1 cellular context compared by ENCODE assay signal in genomic region chr2:83067947-83068346, GRCh38.
TF ChIP-seq lines count a peak whose summit lies in the region.

No MANE protein-coding gene starts in this region.

TF ChIP-seq in HepG2, 621 proteins besides CTCF, POLR2A, EP300 and RAD21 (continued from another document and continues in another):
- TF ChIP-seq ARID4A (CRISPR knock-in tag; IDR thresholded peaks at IDR 0.05; ENCODE audit: borderline replicate concordance) (no peak), ISL2 (CRISPR knock-in tag; IDR thresholded peaks at IDR 0.05) (peak; percentile 85), PRDM4 (CRISPR knock-in tag; IDR thresholded peaks at IDR 0.05; ENCODE audit: borderline replicate concordance) (no peak), ZNF703 (CRISPR knock-in tag; IDR thresholded peaks at IDR 0.05; ENCODE audit: borderline replicate concordance) (no peak), BCL6 (CRISPR knock-in tag; IDR thresholded peaks at IDR 0.05) (0 out of 2 replicates have a peak, but pooled peaks have one; percentile 29), ZNF430 (CRISPR knock-in tag; IDR thresholded peaks at IDR 0.05) (no peak), NCOA2 (CRISPR knock-in tag; IDR thresholded peaks at IDR 0.05) (peak; percentile 22; the same call in 1 of the 2 replicates), ELF1 (CRISPR knock-in tag; IDR thresholded peaks at IDR 0.05) (no peak), ZNF44 (CRISPR knock-in tag; IDR thresholded peaks at IDR 0.05) (no peak), FOXP4 (CRISPR knock-in tag; IDR thresholded peaks at IDR 0.05) (peak; percentile 29; the same call in 1 of the 2 replicates), E2F5 (CRISPR knock-in tag; conservative IDR thresholded peaks at IDR 0.05) (no peak), KDM6A (CRISPR knock-in tag; IDR thresholded peaks at IDR 0.05; ENCODE audit: low read depth) (peak; percentile 31; the same call in 1 of the 2 replicates), ZGPAT (CRISPR knock-in tag; IDR thresholded peaks at IDR 0.05) (0 out of 2 replicates have a peak, but pooled peaks have one; percentile 30), AKAP8 (CRISPR knock-in tag; IDR thresholded peaks at IDR 0.05) (no peak), NFIC (IDR thresholded peaks at IDR 0.05; ENCODE audit: low read length) (peak; percentile 40; the same call in 1 of the 2 replicates), HOMEZ (CRISPR knock-in tag; IDR thresholded peaks at IDR 0.05; ENCODE audit: low read depth) (peak; percentile 74), ZNF142 (CRISPR knock-in tag; IDR thresholded peaks at IDR 0.05) (no peak), MAZ (IDR thresholded peaks at IDR 0.05; ENCODE audit: borderline replicate concordance, low read depth, low read length) (no peak), MAZ (CRISPR knock-in tag; IDR thresholded peaks at IDR 0.05; ENCODE audit: low read depth) (no peak), ATF3 (CRISPR knock-in tag; IDR thresholded peaks at IDR 0.05) (no peak), SRSF1 (optimal IDR thresholded peaks at IDR 0.05; ENCODE audit: low read depth, low read length) (no peak), ZNF644 (CRISPR knock-in tag; IDR thresholded peaks at IDR 0.05; ENCODE audit: low read depth) (peak; percentile 80), PAXIP1 (CRISPR knock-in tag; conservative IDR thresholded peaks at IDR 0.05) (peak; percentile 54; the same call in 1 of the 2 replicates), FOXP1 (IDR thresholded peaks at IDR 0.05) (no peak), FOXP1 (CRISPR knock-in tag; IDR thresholded peaks at IDR 0.05) (peak; percentile 52; the same call in 1 of the 2 replicates), THAP11 (CRISPR knock-in tag; IDR thresholded peaks at IDR 0.05) (peak; percentile 34; the same call in 1 of the 2 replicates), RARA (CRISPR knock-in tag; IDR thresholded peaks at IDR 0.05) (peak; percentile 24; the same call in 1 of the 2 replicates)
